In genomic region chr9:14945351-14945750, GRCh38 we compare ENCODE assay signal across 19 cellular contexts. TPM values are rescaled to one million over a fixed set of nuclear protein-coding genes. Genes with fewer than 3 reads are reported as not detected.
"Had no signal": no experiment of that assay in that cellular context is flagged by ENCODE, and none has a peak within 500 bp of the region (broad histone marks: within the 10 kb centered on the region; RNA-seq: fewer than 3 reads in every experiment).

No MANE protein-coding gene starts in this region.

- ATAC-seq: gastrocnemius medialis; heart right ventricle; left lobe of liver; mucosa of descending colon; naive thymus-derived CD8-positive, alpha-beta T cell; psoas muscle; sciatic nerve; stimulated activated memory B cell treated with anti-CD40 and anti-IgM and Interleukin-4, amounts not matched to agents 10 μg/mL and 1 μg/mL and 100 μg/mL, for 72 hours had no signal

- DNase-seq: erythroblast; gastrocnemius medialis; heart right ventricle; hypothalamus; islet precursor cell; mucosa of descending colon; naive thymus-derived CD8-positive, alpha-beta T cell; psoas muscle; retina; spleen; stimulated activated CD4-positive, alpha-beta T cell treated with anti-CD3 and anti-CD28 coated beads, Interleukin-15, amount 100 ng/mL, for 24 hours; stimulated activated CD4-positive, alpha-beta T cell treated with anti-CD3 and anti-CD28 coated beads, Interleukin-1b, Interleukin-23, amount 100 ng/mL, for 48 hours; stimulated activated CD4-positive, alpha-beta T cell treated with anti-CD3 and anti-CD28 coated beads, Interleukin-4, amount 100 ng/mL, for 24 hours; tibial artery; upper lobe of left lung; uterus had no signal

RNA-seq across cellular contexts. Expression of gene FREM1, which starts 35.1 kb away (rescaled TPM):
- total RNA-seq: naive thymus-derived CD8-positive, alpha-beta T cell had no signal
